ENCODE assay signal across 7 cellular contexts in genomic region chr6:34223381-34223963, GRCh38. TPM values are rescaled to one million over a fixed set of nuclear protein-coding genes. Genes with fewer than 3 reads are reported as not detected.
A peak's percentile ranks its signal among the peaks of the same experiment; 100 is the strongest.
DNase-seq lines count a peak whose midpoint lies in the region; ATAC-seq and TF ChIP-seq lines count a peak whose summit lies in the region.

No MANE protein-coding gene starts in this region.

- TF ChIP-seq CTCF in brain microvascular endothelial cell (IDR thresholded peaks at IDR 0.05; ENCODE audit: low read depth, low read length, missing control alignments) (no peak), right lobe of liver (IDR thresholded peaks at IDR 0.05) (no peak), transverse colon (IDR thresholded peaks at IDR 0.05) (no peak)

- ATAC-seq in GM19452 (IDR thresholded peaks at IDR 0.05; ENCODE audit: unreplicated experiment) (peak; percentile 30), HG03460 (IDR thresholded peaks at IDR 0.05; ENCODE audit: unreplicated experiment) (peak; percentile 26), right lobe of liver (peak in 3 of 4 donors; percentile 1 to 26 (median 2))

- H3K27me3 ChIP-seq in brain microvascular endothelial cell (replicated peaks) (no peaks in the 10 kb centered on the region), right lobe of liver (no peaks in the 10 kb centered on the region), transverse colon (no peaks in the 10 kb centered on the region)

- H3K4me3 ChIP-seq in brain microvascular endothelial cell (ENCODE audit: low read depth, low read length) (peak overlapping the region; percentile 42), right lobe of liver (peak overlapping the region in 1 of 3 donors; percentile 63), transverse colon (peak overlapping the region in 2 of 4 donors; percentile 6 to 76)

- TF ChIP-seq EP300 in transverse colon (IDR thresholded peaks at IDR 0.05; ENCODE audit: low read depth), result no peak

- 34% methylated on average over 12 of the region's 16 CpGs for WGBS in right lobe of liver (ENCODE audit: insufficient coverage, low coverage, low lambda C conversion rate, missing lambda C conversion rate)
- 33 to 40% methylated on average over 2 to 16 of the region's 16 CpGs for WGBS in transverse colon (ENCODE audit: low coverage in 1 of 2), 2 donors

- H3K4me1 ChIP-seq in right lobe of liver (peaks cover 0 to 11% (median 0%) of the 10 kb centered on the region in 4 donors), transverse colon (peaks cover 0 to 13% (median 10%) of the 10 kb centered on the region in 4 donors)

- in situ Hi-C loops in brain microvascular endothelial cell (cut with HindIII; ENCODE audit: low pct_ligation_motif_present, low sequenced_read_pairs), result no loop called here
- in situ Hi-C loops in transverse colon (cut with MboI; ENCODE audit: low pct_ligation_motif_present in 1 of 4, low pct_unique_long_range_greater_than_20kb in 1 of 4, low sequenced_read_pairs in 3 of 4), result loop anchor here in 1 of 4 donors (25.0 kb wide), 1 partner anchor 189 kb away; no protein-coding TSS in a partner anchor

- no peaks in the 10 kb centered on the region for H3K9me3 ChIP-seq in right lobe of liver
- H3K9me3 ChIP-seq in transverse colon, result no peaks in the 10 kb centered on the region

- H3K27ac ChIP-seq in brain microvascular endothelial cell (peak overlapping the region; percentile 45), right lobe of liver (no peak overlapping the region), transverse colon (peak overlapping the region; percentile 91 to 94 (median 92))

- TF ChIP-seq POLR2A in right lobe of liver (IDR thresholded peaks at IDR 0.05), result no peak
- no peak for TF ChIP-seq POLR2A in transverse colon (IDR thresholded peaks at IDR 0.05)

- DNase-seq in brain microvascular endothelial cell, result no peak
- no peak for DNase-seq in right lobe of liver
- peak; percentile 44 for DNase-seq in transverse colon
- no peak for DNase-seq in NCI-H82 treated with DMSO at 0.1 percent for 48 hours (lab: John Stamatoyannopoulos, UW; ENCODE audit: unreplicated experiment)
- DNase-seq in SHP77 treated with DMSO at 0.1 percent for 48 hours (lab: John Stamatoyannopoulos, UW), result no peak

- H3K36me3 ChIP-seq in brain microvascular endothelial cell (replicated peaks) (no peaks in the 10 kb centered on the region), right lobe of liver (no peaks in the 10 kb centered on the region), transverse colon (no peaks in the 10 kb centered on the region)

- intact Hi-C loops in right lobe of liver (cut with DNase I), result no loop called here
- intact Hi-C loops in transverse colon (cut with DNase I; ENCODE audit: low total_unique reads), result no loop called here

RNA-seq across cellular contexts. Expression of gene HMGA1, which starts 13.2 kb away (rescaled TPM):
- 10 to 100 TPM in 5 of 6 experiments, 1 to 10 TPM in 1; 7.9 to 23.6 (median 14.8) TPM for total RNA-seq in right lobe of liver
- total RNA-seq in transverse colon, result 100 to 1,000 TPM in 1 of 4 donors, 10 to 100 TPM in 3; 23.2 to 112 (median 63.2) TPM

RNA-seq across cellular contexts. Expression of gene SMIM29, which starts 25.3 kb away (rescaled TPM):
- total RNA-seq in right lobe of liver (10 to 100 TPM in 1 of 6 experiments, 1 to 10 TPM in 5; 5.0 to 13.4 (median 8.8) TPM), transverse colon (10 to 100 TPM in 3 of 4 donors, 1 to 10 TPM in 1; 8.2 to 14.9 (median 12.5) TPM)

Comparison
In these comparisons a context has a peak if more than half of its experiments do, and no peak if none do; other contexts are left out.
1. H3K27ac ChIP-seq: peak in brain microvascular endothelial cell (single experiment) and transverse colon (4 of 4); none in right lobe of liver (0 of 3).
2. Peak in every context shown above with its lines, with median percentiles within 50 percentile points of each other: ATAC-seq.